In the genomic region with DNA sequence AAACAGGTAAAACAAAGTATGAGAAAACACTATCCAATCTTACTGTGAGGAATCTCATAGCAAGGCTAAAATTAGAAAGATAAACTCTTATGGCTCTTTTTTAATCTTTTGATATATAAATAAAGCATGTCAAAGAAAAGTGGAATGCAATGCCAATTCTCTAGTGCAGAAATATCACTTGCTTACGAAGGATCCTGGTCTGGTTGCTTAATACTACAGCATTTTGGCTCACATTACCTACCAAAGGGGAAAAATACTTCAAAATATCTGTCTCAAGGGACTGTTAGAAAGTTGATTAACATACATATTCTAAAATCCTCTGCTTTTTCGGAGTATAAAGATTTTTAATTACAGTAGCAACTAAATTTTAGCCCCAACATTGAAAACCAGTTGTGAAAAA, we compare ENCODE assay signal across 19 cellular contexts.
"Had no signal": no experiment of that assay in that cellular context is flagged by ENCODE, and none has a peak within 500 bp of the region (broad histone marks: within the 10 kb centered on the region; RNA-seq: fewer than 3 reads in every experiment).

No MANE protein-coding gene starts in this region.

- H3K9ac ChIP-seq: parathyroid adenoma had no signal

- H3K27me3 ChIP-seq: esophagus muscularis mucosa, tibial nerve had no signal

- H3K9me3 ChIP-seq: esophagus muscularis mucosa, tibial nerve had no signal

- ATAC-seq: activated CD8-positive, alpha-beta memory T cell treated with anti-CD3 and anti-CD28 coated beads, Interleukin-2, amount 10 ng/mL, durations not matched to agents 7 days and 5 days; naive thymus-derived CD4-positive, alpha-beta T cell had no signal

- H3K4me3 ChIP-seq: esophagus muscularis mucosa, SK-N-MC, tibial nerve had no signal

- H3K4me1 ChIP-seq: parathyroid adenoma had no signal

- H3K27ac ChIP-seq: parathyroid adenoma, SK-N-MC had no signal

- DNase-seq: activated B cell treated with CpG ODN at 0.5 μM for 24 hours; activated CD4-positive, alpha-beta memory T cell treated with anti-CD3 and anti-CD28 coated beads, Interleukin-2, amount 10 ng/mL, durations not matched to agents 7 days and 5 days; activated CD4-positive, alpha-beta T cell treated with anti-CD3 and anti-CD28 coated beads for 48 hours; activated CD8-positive, alpha-beta memory T cell treated with anti-CD3 and anti-CD28 coated beads, Interleukin-2, amount 10 ng/mL, durations not matched to agents 7 days and 5 days; amygdala; central memory CD4-positive, alpha-beta T cell; cortex of kidney; effector CD4-positive, alpha-beta T cell; foreskin fibroblast; hypothalamus; naive thymus-derived CD4-positive, alpha-beta T cell; stimulated activated CD4-positive, alpha-beta T cell treated with anti-CD3 and anti-CD28 coated beads, Interleukin-12 subunit alpha, Interleukin-12 subunit beta, amount 100 ng/mL, for 4 hours; stimulated activated CD4-positive, alpha-beta T cell treated with anti-CD3 and anti-CD28 coated beads, Interleukin-1b, Interleukin-23, amount 100 ng/mL, for 48 hours; stimulated activated CD8-positive, alpha-beta memory T cell treated with anti-CD3 and anti-CD28 coated beads, Interleukin-4, amount 100 ng/mL, for 48 hours; stimulated activated naive CD4-positive, alpha-beta T cell had no signal
